10 cellular contexts compared by ENCODE assay signal in genomic region chr20:41004561-41005360, GRCh38. TPM values are rescaled to one million over a fixed set of nuclear protein-coding genes. Genes with fewer than 3 reads are reported as not detected.
A peak's percentile ranks its signal among the peaks of the same experiment; 100 is the strongest.
DNase-seq lines count a peak whose midpoint lies in the region; ATAC-seq and TF ChIP-seq lines count a peak whose summit lies in the region.
"Had no signal": no experiment of that assay in that cellular context is flagged by ENCODE, and none has a peak within 500 bp of the region (broad histone marks: within the 10 kb centered on the region; RNA-seq: fewer than 3 reads in every experiment).

No MANE protein-coding gene starts in this region.

- ATAC-seq in SK-N-SH treated with all-trans-retinoic acid at 6 μM for 48 hours (no peak), gastroesophageal sphincter (no peak)

- no peak overlapping the region for H2AFZ ChIP-seq in SK-N-SH (ENCODE audit: low read depth)

- H3K9ac ChIP-seq in SK-N-SH = no peak overlapping the region; the same call in 1 of the 2 replicates

- no peak for TF ChIP-seq POLR2A in gastroesophageal sphincter (IDR thresholded peaks at IDR 0.05)

- H3K4me3 ChIP-seq in SK-N-SH (ENCODE audit: low read depth in 2 of 2, low read length in 1 of 2) = peak overlapping the region in 1 of 2 experiments; percentile 25; a peak in 1 of 4 replicates
- peak overlapping the region; percentile 75 for H3K4me3 ChIP-seq in WI38 (ENCODE audit: low read depth, low read length)
- no peak overlapping the region for H3K4me3 ChIP-seq in gastroesophageal sphincter
- H3K4me3 ChIP-seq: cardiac muscle cell had no signal

- WGBS in SK-N-SH (ENCODE audit: low lambda C conversion rate) = 74% methylated on average over 5 of the region's 8 CpGs
- 53 to 59% methylated on average over 3 to 4 of the region's 8 CpGs for WGBS in gastroesophageal sphincter (ENCODE audit: low coverage in 1 of 2), 2 donors

- intact Hi-C loops in posterior vena cava (cut with DNase I) = no loop called here

- no peak for TF ChIP-seq RAD21 in SK-N-SH (IDR thresholded peaks at IDR 0.05; ENCODE audit: low read length)

- peaks cover 34% of the 10 kb centered on the region for H3F3A ChIP-seq in SK-N-SH (replicated peaks; ENCODE audit: insufficient read depth)

- H3K27me3 Mint-ChIP-seq in glutamatergic neuron (ENCODE audit: unreplicated experiment) = no peaks in the 10 kb centered on the region

- peak overlapping the region; percentile 71 for H3K4me2 ChIP-seq in SK-N-SH

- H3K27me3 ChIP-seq in SK-N-SH (ENCODE audit: insufficient read depth) (no peaks in the 10 kb centered on the region), gastroesophageal sphincter (no peaks in the 10 kb centered on the region)
- H3K27me3 ChIP-seq: cardiac muscle cell had no signal

- no peak overlapping the region for H3K4me3 Mint-ChIP-seq in glutamatergic neuron (ENCODE audit: unreplicated experiment)

- H3K27ac ChIP-seq in SK-N-SH (ENCODE audit: low read depth in 2 of 2, low read length in 1 of 2) = peak overlapping the region; percentile 13 to 99; a peak in 3 of 4 replicates
- H3K27ac ChIP-seq in gastroesophageal sphincter = peak overlapping the region in 3 of 4 donors; percentile 44 to 71 (median 59)
- H3K27ac ChIP-seq in substantia nigra (ENCODE audit: low read depth, low read length, poor library complexity, severe bottlenecking) = no peak overlapping the region
- H3K27ac ChIP-seq: 22Rv1, cardiac muscle cell had no signal

- H3K9me3 ChIP-seq in SK-N-SH (no peaks in the 10 kb centered on the region), gastroesophageal sphincter (no peaks in the 10 kb centered on the region)

- H3K36me3 ChIP-seq in SK-N-SH (replicated peaks in 1 of 2; ENCODE audit: control insufficient read depth in 1 of 2, insufficient read depth in 2 of 2, low read length in 1 of 2) = no peaks in the 10 kb centered on the region
- no peaks in the 10 kb centered on the region for H3K36me3 ChIP-seq in gastroesophageal sphincter
- H3K36me3 ChIP-seq: cardiac muscle cell had no signal

- TF ChIP-seq CTCF in SK-N-SH (IDR thresholded peaks at IDR 0.05) (no peak), WI38 (IDR thresholded peaks at IDR 0.05; ENCODE audit: low read depth, low read length) (no peak), gastroesophageal sphincter (IDR thresholded peaks at IDR 0.05) (no peak), glutamatergic neuron (IDR thresholded peaks at IDR 0.05; ENCODE audit: partially characterized antibody, unreplicated experiment) (no peak)

- H3K79me2 ChIP-seq in SK-N-SH (ENCODE audit: insufficient read depth) = 0 out of 2 replicates have a peak, but pooled peaks cover 6% of the 10 kb centered on the region

- H3K9me2 ChIP-seq in SK-N-SH = no peaks in the 10 kb centered on the region

- TF ChIP-seq EP300 in SK-N-SH (IDR thresholded peaks at IDR 0.05; ENCODE audit: borderline replicate concordance in 1 of 2, low read depth in 1 of 2, low read length in 1 of 2) = no peak
- TF ChIP-seq EP300 in gastroesophageal sphincter (IDR thresholded peaks at IDR 0.05) = no peak

- H3K4me1 Mint-ChIP-seq in glutamatergic neuron (ENCODE audit: low read depth, unreplicated experiment) = no peaks in the 10 kb centered on the region

- H3K4me1 ChIP-seq in SK-N-SH (ENCODE audit: control insufficient read depth in 1 of 2, insufficient read depth in 2 of 2, low read depth in 1 of 2, low read length in 1 of 2) (peaks cover 5 to 55% of the 10 kb centered on the region in 2 experiments; a peak in 3 of 4 replicates), gastroesophageal sphincter (peaks cover 0 to 48% (median 8%) of the 10 kb centered on the region in 3 donors)

- CTCF ChIA-PET in SK-N-SH (lab: Yijun Ruan, JAX) = interaction anchor here (0.7 to 1.8 kb wide), 2 partner anchors 14 to 406 kb away, joined by 3 to 13 read pairs; no protein-coding TSS in a partner anchor

- DNase-seq in SK-N-SH (no peak), substantia nigra (lab: John Stamatoyannopoulos, UW) (no peak), glutamatergic neuron (no peak), posterior vena cava (ENCODE audit: low spot score) (no peak)
- peak; percentile 60 for DNase-seq in stimulated activated CD8-positive, alpha-beta memory T cell treated with anti-CD3 and anti-CD28 coated beads, Interleukin-4, amount 100 ng/mL, for 48 hours

- POLR2A ChIA-PET in SK-N-SH (lab: Yijun Ruan, JAX) = no interaction called here

- H4K20me1 ChIP-seq in SK-N-SH (ENCODE audit: insufficient read depth) = no peaks in the 10 kb centered on the region

- peaks cover 11% of the 10 kb centered on the region for H3K36me3 Mint-ChIP-seq in glutamatergic neuron (ENCODE audit: unreplicated experiment)

- H3K9me3 Mint-ChIP-seq in glutamatergic neuron (ENCODE audit: unreplicated experiment) = peaks cover 3% of the 10 kb centered on the region

- no peak overlapping the region for H3K27ac Mint-ChIP-seq in glutamatergic neuron (ENCODE audit: unreplicated experiment)

TF ChIP-seq in SK-N-SH, 30 proteins besides CTCF, POLR2A, EP300 and RAD21:
- TF ChIP-seq RXRA (IDR thresholded peaks at IDR 0.05; ENCODE audit: borderline replicate concordance, low read depth) = no peak
- no peak for TF ChIP-seq RCOR1 (IDR thresholded peaks at IDR 0.05; ENCODE audit: low read length)
- TF ChIP-seq MEF2A (IDR thresholded peaks at IDR 0.05; ENCODE audit: borderline replicate concordance, low read depth) = no peak
- TF ChIP-seq SMC3 (IDR thresholded peaks at IDR 0.05; ENCODE audit: low read depth, low read length) = no peak

TF ChIP-seq in SK-N-SH treated with all-trans-retinoic acid at 6 μM for 48 hours, 23 proteins besides CTCF, POLR2A, EP300 and RAD21:
- TF ChIP-seq CSDC2 (CRISPR knock-in tag; IDR thresholded peaks at IDR 0.05) (no peak), PPARA (CRISPR knock-in tag; IDR thresholded peaks at IDR 0.05; ENCODE audit: borderline replicate concordance) (no peak), ISL1 (CRISPR knock-in tag; IDR thresholded peaks at IDR 0.05) (no peak), BACH2 (CRISPR knock-in tag; IDR thresholded peaks at IDR 0.05; ENCODE audit: borderline replicate concordance) (no peak), ZNF8 (CRISPR knock-in tag; IDR thresholded peaks at IDR 0.05) (no peak), SNAI2 (CRISPR knock-in tag; IDR thresholded peaks at IDR 0.05) (no peak)
TF ChIP-seq in SK-N-SH treated with all-trans-retinoic acid at 6 μM for 48 hours: peak in this region for 0.

RNA-seq across cellular contexts. Expression of gene TOP1, which starts 23.9 kb away (rescaled TPM):
- 8.9 and 11.9 TPM in 2 replicates for polyA plus RNA-seq in SK-N-SH (2012; rRNA removed)
- polyA plus RNA-seq in SK-N-SH (2012; cell fraction: cytosol; rRNA removed) = 16.8 and 20.3 TPM in 2 replicates
- 9.4 and 16.9 TPM in 2 replicates for polyA plus RNA-seq in SK-N-SH (2012; cell fraction: nucleus; rRNA removed)
- total RNA-seq in gastroesophageal sphincter (10 to 100 TPM; 22.0 to 31.6 (median 28.8) TPM), glutamatergic neuron (ENCODE audit: unreplicated experiment) (68.7 TPM), posterior vena cava (10 to 100 TPM; 25.2 to 27.3 TPM)
